8 cellular contexts compared by ENCODE assay signal in genomic region chr21:41678944-41679343, GRCh38.
DNase-seq lines count a peak whose midpoint lies in the region; TF ChIP-seq lines count a peak whose summit lies in the region.

No MANE protein-coding gene starts in this region.

- H3K36me3 ChIP-seq in sigmoid colon = no peaks in the 10 kb centered on the region

- no peak overlapping the region for H3K27ac Mint-ChIP-seq in activated CD4-positive, alpha-beta T cell treated with anti-CD3 and anti-CD28 coated beads, Interleukin-2, amount 10 ng/mL, durations not matched to agents 7 days and 5 days
- peak overlapping the region; percentile 87 for H3K27ac Mint-ChIP-seq in MCF 10A (ENCODE audit: low read depth, unreplicated experiment)

- H3K4me3 Mint-ChIP-seq in activated CD4-positive, alpha-beta T cell treated with anti-CD3 and anti-CD28 coated beads, Interleukin-2, amount 10 ng/mL, durations not matched to agents 7 days and 5 days = no peak overlapping the region
- H3K4me3 Mint-ChIP-seq in MCF 10A (ENCODE audit: unreplicated experiment) = peak overlapping the region; percentile 60

- CTCF ChIA-PET in activated CD4-positive, alpha-beta T cell treated with anti-CD3 and anti-CD28 coated beads, Interleukin-2, amount 10 ng/mL, durations not matched to agents 7 days and 5 days (lab: Charles Lee) = no interaction called here
- CTCF ChIA-PET in MCF 10A (lab: Yijun Ruan, JAX) = interaction anchor here (0.9 to 4.1 kb wide), 14 partner anchors 10 to 99 kb away, joined by 3 to 23 read pairs (median 5); no protein-coding TSS in a partner anchor

- 5 to 32% methylated on average over 12 of the region's 12 CpGs for WGBS in sigmoid colon, 2 donors

- intact Hi-C loops in MCF 10A (cut with micrococcal nuclease) (loop anchor here (2.0 to 5.0 kb wide), 3 partner anchors 47 to 88 kb away; partner anchors contain the start of gene RIPK4), sigmoid colon (cut with DNase I) (no loop called here)

- peaks cover 0 to 11% (median 2%) of the 10 kb centered on the region in 4 donors for H3K4me1 ChIP-seq in sigmoid colon

- H3K4me3 ChIP-seq in sigmoid colon = no peak overlapping the region

- no peak for TF ChIP-seq POLR2A in sigmoid colon (IDR thresholded peaks at IDR 0.05)

- TF ChIP-seq EP300 in sigmoid colon (IDR thresholded peaks at IDR 0.05) = no peak

- no peaks in the 10 kb centered on the region for H3K36me3 Mint-ChIP-seq in activated CD4-positive, alpha-beta T cell treated with anti-CD3 and anti-CD28 coated beads, Interleukin-2, amount 10 ng/mL, durations not matched to agents 7 days and 5 days (ENCODE audit: low read depth)
- H3K36me3 Mint-ChIP-seq in MCF 10A (ENCODE audit: insufficient read depth, unreplicated experiment) = no peaks in the 10 kb centered on the region

- TF ChIP-seq CTCF in MCF 10A (IDR thresholded peaks at IDR 0.05; ENCODE audit: unreplicated experiment) (no peak), sigmoid colon (IDR thresholded peaks at IDR 0.05) (no peak)

- BruUV-seq in MCF 10A (replicated peaks; lab: Mats Ljungman, UMichigan) = no TSS peak

- POLR2A ChIA-PET in activated CD4-positive, alpha-beta T cell treated with anti-CD3 and anti-CD28 coated beads, Interleukin-2, amount 10 ng/mL, durations not matched to agents 7 days and 5 days (lab: Charles Lee) = no interaction called here
- POLR2A ChIA-PET in MCF 10A (lab: Yijun Ruan, JAX) = interaction anchor here (0.6 to 6.4 kb wide), 28 partner anchors 25 to 1142 kb away, joined by 3 to 131 read pairs (median 10); partner anchors contain the start of gene RIPK4

- H3K27me3 ChIP-seq in sigmoid colon = no peaks in the 10 kb centered on the region

- peak overlapping the region in 2 of 4 donors; percentile 51 to 65 for H3K27ac ChIP-seq in sigmoid colon

- peaks cover 8% of the 10 kb centered on the region for H3K27me3 Mint-ChIP-seq in activated CD4-positive, alpha-beta T cell treated with anti-CD3 and anti-CD28 coated beads, Interleukin-2, amount 10 ng/mL, durations not matched to agents 7 days and 5 days
- H3K27me3 Mint-ChIP-seq in MCF 10A (ENCODE audit: insufficient read depth, unreplicated experiment) = no peaks in the 10 kb centered on the region

- H3K4me1 Mint-ChIP-seq in activated CD4-positive, alpha-beta T cell treated with anti-CD3 and anti-CD28 coated beads, Interleukin-2, amount 10 ng/mL, durations not matched to agents 7 days and 5 days = no peaks in the 10 kb centered on the region
- H3K4me1 Mint-ChIP-seq in MCF 10A (ENCODE audit: insufficient read depth, unreplicated experiment) = peaks cover 36% of the 10 kb centered on the region

- no peaks in the 10 kb centered on the region for H3K9me3 ChIP-seq in sigmoid colon

- peak; percentile 28 for DNase-seq in activated CD4-positive, alpha-beta T cell treated with anti-CD3 and anti-CD28 coated beads for 48 hours
- no peak for DNase-seq in activated CD4-positive, alpha-beta T cell treated with anti-CD3 and anti-CD28 coated beads, Interleukin-2, amount 10 ng/mL, durations not matched to agents 7 days and 5 days
- DNase-seq in NCI-H524 treated with DMSO at 0.1 percent for 48 hours (lab: John Stamatoyannopoulos, UW) (peak; percentile 1), MCF 10A (ENCODE audit: unreplicated experiment) (peak; percentile 100), iPS DF 4.7 (ENCODE audit: extremely low read depth, low spot score) (peak; percentile 86), sigmoid colon (peak; percentile 92), NAMALWA (ENCODE audit: low spot score) (no peak), NCI-H128 (lab: John Stamatoyannopoulos, UW; ENCODE audit: unreplicated experiment) (no peak)

- H3K9me3 Mint-ChIP-seq in activated CD4-positive, alpha-beta T cell treated with anti-CD3 and anti-CD28 coated beads, Interleukin-2, amount 10 ng/mL, durations not matched to agents 7 days and 5 days = no peaks in the 10 kb centered on the region
- no peaks in the 10 kb centered on the region for H3K9me3 Mint-ChIP-seq in MCF 10A (ENCODE audit: unreplicated experiment)

Comparison
In these comparisons a context has a peak if more than half of its experiments do, and no peak if none do; other contexts are left out.
1. DNase-seq: peak in activated CD4-positive, alpha-beta T cell treated with anti-CD3 and anti-CD28 coated beads for 48 hours (single experiment), NCI-H524 treated with DMSO at 0.1 percent for 48 hours (single experiment), MCF 10A (single experiment), iPS DF 4.7 (single experiment) and sigmoid colon (single experiment); none in activated CD4-positive, alpha-beta T cell treated with anti-CD3 and anti-CD28 coated beads, Interleukin-2, amount 10 ng/mL, durations not matched to agents 7 days and 5 days (single experiment), NAMALWA (single experiment) and NCI-H128 (single experiment).